Comparison of ENCODE assay signal across 1 cellular context in the genomic region with DNA sequence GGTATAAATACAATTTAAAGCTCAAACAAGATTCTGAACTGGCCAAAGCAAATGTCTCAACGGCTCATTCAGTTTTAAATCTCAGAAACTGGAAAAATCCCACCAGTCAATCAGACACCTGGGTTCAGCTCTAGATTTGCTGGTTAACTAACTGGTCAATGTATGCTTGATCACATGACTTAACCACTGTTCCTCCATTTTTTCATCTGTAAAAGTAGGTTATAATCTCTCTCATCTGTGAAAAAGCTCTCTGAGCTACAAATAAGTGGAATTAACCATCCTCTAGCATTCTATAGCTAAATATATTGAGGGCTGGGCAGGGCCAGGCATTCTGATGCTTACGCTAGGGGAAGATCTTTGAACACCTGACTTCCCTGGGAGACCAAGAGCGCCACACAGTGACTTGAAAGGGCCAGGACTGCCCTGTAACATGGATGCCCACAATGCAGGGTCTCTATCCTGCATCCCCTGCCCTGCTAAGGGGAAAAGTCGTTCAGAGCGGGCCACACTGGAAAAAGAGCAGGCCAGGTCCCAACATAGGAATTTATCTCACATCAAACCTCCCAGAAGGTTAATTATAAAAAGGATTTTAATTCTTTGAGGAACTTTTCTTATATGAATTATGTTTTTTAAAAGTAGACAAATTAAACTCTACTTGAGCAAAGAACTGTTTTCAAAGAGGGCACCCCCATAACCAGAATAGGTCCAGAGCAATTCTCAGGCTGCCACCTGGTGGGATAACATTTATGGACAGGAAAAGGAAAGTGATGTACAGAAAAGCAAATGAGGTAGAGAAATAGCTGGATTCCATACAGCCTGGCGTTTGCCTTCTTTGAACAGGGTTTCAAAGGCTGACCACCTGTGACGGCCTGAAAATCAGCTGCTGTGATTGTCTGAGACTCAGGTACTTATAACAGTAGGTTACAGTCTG.
TF ChIP-seq lines count a peak whose summit lies in the region.

No MANE protein-coding gene starts in this region.

TF ChIP-seq in liver, 16 proteins besides CTCF, POLR2A, EP300 and RAD21 (continued from another document):
- TF ChIP-seq, protein P1, sequence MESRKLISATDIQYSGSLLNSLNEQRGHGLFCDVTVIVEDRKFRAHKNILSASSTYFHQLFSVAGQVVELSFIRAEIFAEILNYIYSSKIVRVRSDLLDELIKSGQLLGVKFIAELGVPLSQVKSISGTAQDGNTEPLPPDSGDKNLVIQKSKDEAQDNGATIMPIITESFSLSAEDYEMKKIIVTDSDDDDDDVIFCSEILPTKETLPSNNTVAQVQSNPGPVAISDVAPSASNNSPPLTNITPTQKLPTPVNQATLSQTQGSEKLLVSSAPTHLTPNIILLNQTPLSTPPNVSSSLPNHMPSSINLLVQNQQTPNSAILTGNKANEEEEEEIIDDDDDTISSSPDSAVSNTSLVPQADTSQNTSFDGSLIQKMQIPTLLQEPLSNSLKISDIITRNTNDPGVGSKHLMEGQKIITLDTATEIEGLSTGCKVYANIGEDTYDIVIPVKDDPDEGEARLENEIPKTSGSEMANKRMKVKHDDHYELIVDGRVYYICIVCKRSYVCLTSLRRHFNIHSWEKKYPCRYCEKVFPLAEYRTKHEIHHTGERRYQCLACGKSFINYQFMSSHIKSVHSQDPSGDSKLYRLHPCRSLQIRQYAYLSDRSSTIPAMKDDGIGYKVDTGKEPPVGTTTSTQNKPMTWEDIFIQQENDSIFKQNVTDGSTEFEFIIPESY (IDR thresholded peaks at IDR 0.05): no peak
- no peak for TF ChIP-seq FOXA1 (IDR thresholded peaks at IDR 0.05)
- TF ChIP-seq JUND (IDR thresholded peaks at IDR 0.05): no peak
- no peak for TF ChIP-seq EGR1 (IDR thresholded peaks at IDR 0.05; ENCODE audit: low read depth in 2 of 2)
- no peak for TF ChIP-seq HNF4A (conservative IDR thresholded peaks at IDR 0.05)
- TF ChIP-seq, protein P2, sequence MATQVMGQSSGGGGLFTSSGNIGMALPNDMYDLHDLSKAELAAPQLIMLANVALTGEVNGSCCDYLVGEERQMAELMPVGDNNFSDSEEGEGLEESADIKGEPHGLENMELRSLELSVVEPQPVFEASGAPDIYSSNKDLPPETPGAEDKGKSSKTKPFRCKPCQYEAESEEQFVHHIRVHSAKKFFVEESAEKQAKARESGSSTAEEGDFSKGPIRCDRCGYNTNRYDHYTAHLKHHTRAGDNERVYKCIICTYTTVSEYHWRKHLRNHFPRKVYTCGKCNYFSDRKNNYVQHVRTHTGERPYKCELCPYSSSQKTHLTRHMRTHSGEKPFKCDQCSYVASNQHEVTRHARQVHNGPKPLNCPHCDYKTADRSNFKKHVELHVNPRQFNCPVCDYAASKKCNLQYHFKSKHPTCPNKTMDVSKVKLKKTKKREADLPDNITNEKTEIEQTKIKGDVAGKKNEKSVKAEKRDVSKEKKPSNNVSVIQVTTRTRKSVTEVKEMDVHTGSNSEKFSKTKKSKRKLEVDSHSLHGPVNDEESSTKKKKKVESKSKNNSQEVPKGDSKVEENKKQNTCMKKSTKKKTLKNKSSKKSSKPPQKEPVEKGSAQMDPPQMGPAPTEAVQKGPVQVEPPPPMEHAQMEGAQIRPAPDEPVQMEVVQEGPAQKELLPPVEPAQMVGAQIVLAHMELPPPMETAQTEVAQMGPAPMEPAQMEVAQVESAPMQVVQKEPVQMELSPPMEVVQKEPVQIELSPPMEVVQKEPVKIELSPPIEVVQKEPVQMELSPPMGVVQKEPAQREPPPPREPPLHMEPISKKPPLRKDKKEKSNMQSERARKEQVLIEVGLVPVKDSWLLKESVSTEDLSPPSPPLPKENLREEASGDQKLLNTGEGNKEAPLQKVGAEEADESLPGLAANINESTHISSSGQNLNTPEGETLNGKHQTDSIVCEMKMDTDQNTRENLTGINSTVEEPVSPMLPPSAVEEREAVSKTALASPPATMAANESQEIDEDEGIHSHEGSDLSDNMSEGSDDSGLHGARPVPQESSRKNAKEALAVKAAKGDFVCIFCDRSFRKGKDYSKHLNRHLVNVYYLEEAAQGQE (IDR thresholded peaks at IDR 0.05): no peak
TF ChIP-seq in liver: peak in this region for 0.
